Comparison of ENCODE assay signal across 41 cellular contexts in the genomic region with DNA sequence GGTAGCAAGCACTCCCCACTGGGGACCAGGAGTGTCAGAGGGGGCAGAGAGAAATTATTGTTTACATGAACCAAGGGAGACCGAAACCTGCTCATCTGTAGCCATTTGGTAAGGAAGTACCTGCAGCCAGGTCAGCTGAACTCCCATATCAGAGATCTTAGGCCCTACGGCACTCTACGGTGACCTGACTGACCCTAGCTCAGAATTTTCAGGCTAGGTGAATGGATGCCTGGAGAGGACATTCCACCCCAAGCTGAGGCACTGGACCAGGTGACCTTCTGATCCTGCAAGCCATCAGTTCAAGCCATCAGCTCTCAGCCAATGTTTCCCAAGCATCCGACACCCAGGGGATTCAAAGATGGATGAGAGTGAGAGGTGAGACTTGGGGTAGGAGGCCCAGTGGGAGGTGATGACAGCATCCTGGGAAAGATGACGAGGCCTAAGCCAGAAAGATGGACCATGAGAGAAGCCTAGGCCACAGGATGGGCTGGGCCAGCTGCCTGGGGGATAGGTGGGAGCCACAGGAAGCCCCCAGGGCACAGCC. TPM values are rescaled to one million over a fixed set of nuclear protein-coding genes. Genes with fewer than 3 reads are reported as not detected.
"Had no signal": no experiment of that assay in that cellular context is flagged by ENCODE, and none has a peak within 500 bp of the region (broad histone marks: within the 10 kb centered on the region; RNA-seq: fewer than 3 reads in every experiment).

No MANE protein-coding gene starts in this region.

- H3K4me1 ChIP-seq: adrenal gland, body of pancreas, breast epithelium had no signal

- H3K4me3 Mint-ChIP-seq: activated CD4-positive, alpha-beta memory T cell treated with anti-CD3 and anti-CD28 coated beads for 36 hours; activated CD4-positive, alpha-beta T cell treated with anti-CD3 and anti-CD28 coated beads, Interleukin-2, amount 10 ng/mL, durations not matched to agents 24 days and 14 days; activated CD8-positive, alpha-beta T cell treated with anti-CD3 and anti-CD28 coated beads for 36 hours; activated naive CD4-positive, alpha-beta T cell treated with anti-CD3 and anti-CD28 coated beads for 36 hours; activated naive CD8-positive, alpha-beta T cell treated with anti-CD3 and anti-CD28 coated beads for 36 hours; activated T-cell treated with anti-CD3 and anti-CD28 coated beads, Interleukin-2, amount 50 U/mL, for 4 hours; activated T-cell treated with anti-CD3 and anti-CD28 coated beads, Interleukin-2, amount 50 U/mL, for 72 hours; activated T-helper 1 cell treated with anti-CD3 and anti-CD28 coated beads, Interleukin-12 subunit alpha, Interleukin-12 subunit beta, Interleukin-2, Interleukin-4 antibody, amounts not matched to agents 30 ng/mL and 10 ng/mL and 1 ng/mL, durations not matched to agents 14 hours and 24 hours and 36 hours; activated T-helper 17 cell treated with anti-CD3 and anti-CD28 coated beads, Interleukin-2, amount 50 U/mL, for 72 hours; T-helper 1 cell treated with Interleukin-12 subunit alpha and Interleukin-12 subunit beta and Interleukin-4 antibody, amounts not matched to agents 30 μg/mL and 1 μg/mL, for 36 hours; T-helper 2 cell treated with Interferon-gamma antibody and Interleukin-4, amounts not matched to agents 5 μg/mL and 100 μg/mL, for 36 hours; WTC11 had no signal

- FAIRE-seq: astrocyte, TTC549 had no signal

- H3K27ac ChIP-seq: adrenal gland, body of pancreas, brain microvascular endothelial cell, breast epithelium, WERI-Rb-1 had no signal

- H3K36me3 ChIP-seq: adrenal gland, brain microvascular endothelial cell, breast epithelium, WERI-Rb-1 had no signal

- H3K27ac Mint-ChIP-seq: activated CD4-positive, alpha-beta memory T cell treated with anti-CD3 and anti-CD28 coated beads for 36 hours; activated CD4-positive, alpha-beta T cell treated with anti-CD3 and anti-CD28 coated beads, Interleukin-2, amount 10 ng/mL, durations not matched to agents 24 days and 14 days; activated CD8-positive, alpha-beta T cell treated with anti-CD3 and anti-CD28 coated beads for 36 hours; activated naive CD4-positive, alpha-beta T cell treated with anti-CD3 and anti-CD28 coated beads for 36 hours; activated naive CD4-positive, alpha-beta T cell treated with anti-CD3 and anti-CD28 coated beads, Interleukin-2, amount 50 U/mL, for 72 hours; activated naive CD8-positive, alpha-beta T cell treated with anti-CD3 and anti-CD28 coated beads for 36 hours; activated T-cell treated with anti-CD3 and anti-CD28 coated beads, Interleukin-2, amount 50 U/mL, for 72 hours; activated T-helper 1 cell treated with anti-CD3 and anti-CD28 coated beads, Interleukin-12 subunit alpha, Interleukin-12 subunit beta, Interleukin-2, Interleukin-4 antibody, amounts not matched to agents 30 ng/mL and 10 ng/mL and 1 ng/mL, durations not matched to agents 14 hours and 24 hours and 36 hours; T-helper 1 cell treated with Interleukin-12 subunit alpha and Interleukin-12 subunit beta and Interleukin-4 antibody, amounts not matched to agents 30 μg/mL and 1 μg/mL, for 36 hours; T-helper 2 cell treated with Interferon-gamma antibody and Interleukin-4, amounts not matched to agents 5 μg/mL and 100 μg/mL, for 36 hours; WTC11 had no signal

- H3K4me3 ChIP-seq: adrenal gland, body of pancreas, breast epithelium had no signal

- H3K9me3 ChIP-seq: adrenal gland, body of pancreas, breast epithelium had no signal

- H3K27me3 Mint-ChIP-seq: activated naive CD8-positive, alpha-beta T cell treated with anti-CD3 and anti-CD28 coated beads for 36 hours had no signal

- H3K27me3 ChIP-seq: adrenal gland, body of pancreas had no signal

- H3K4me1 Mint-ChIP-seq: activated CD4-positive, alpha-beta T cell treated with anti-CD3 and anti-CD28 coated beads, Interleukin-2, amount 10 ng/mL, durations not matched to agents 24 days and 14 days; activated naive CD8-positive, alpha-beta T cell treated with anti-CD3 and anti-CD28 coated beads for 36 hours; activated T-helper 17 cell treated with anti-CD3 and anti-CD28 coated beads, Interleukin-2, amount 50 U/mL, for 72 hours had no signal

- H3K9me3 Mint-ChIP-seq: activated CD4-positive, alpha-beta memory T cell treated with anti-CD3 and anti-CD28 coated beads for 36 hours; activated CD4-positive, alpha-beta T cell treated with anti-CD3 and anti-CD28 coated beads, Interleukin-2, amount 10 ng/mL, durations not matched to agents 24 days and 14 days; activated CD8-positive, alpha-beta T cell treated with anti-CD3 and anti-CD28 coated beads for 36 hours; activated naive CD4-positive, alpha-beta T cell treated with anti-CD3 and anti-CD28 coated beads for 36 hours; activated naive CD4-positive, alpha-beta T cell treated with anti-CD3 and anti-CD28 coated beads, Interleukin-2, amount 50 U/mL, for 72 hours; activated naive CD8-positive, alpha-beta T cell treated with anti-CD3 and anti-CD28 coated beads for 36 hours; activated T-cell treated with anti-CD3 and anti-CD28 coated beads, Interleukin-2, amount 50 U/mL, for 4 hours; activated T-cell treated with anti-CD3 and anti-CD28 coated beads, Interleukin-2, amount 50 U/mL, for 72 hours; activated T-helper 1 cell treated with anti-CD3 and anti-CD28 coated beads, Interleukin-12 subunit alpha, Interleukin-12 subunit beta, Interleukin-2, Interleukin-4 antibody, amounts not matched to agents 30 ng/mL and 10 ng/mL and 1 ng/mL, durations not matched to agents 14 hours and 24 hours and 36 hours; activated T-helper 17 cell treated with anti-CD3 and anti-CD28 coated beads, Interleukin-2, amount 50 U/mL, for 72 hours; T-helper 1 cell treated with Interleukin-12 subunit alpha and Interleukin-12 subunit beta and Interleukin-4 antibody, amounts not matched to agents 30 μg/mL and 1 μg/mL, for 36 hours; T-helper 2 cell treated with Interferon-gamma antibody and Interleukin-4, amounts not matched to agents 5 μg/mL and 100 μg/mL, for 36 hours; WTC11 had no signal

- ATAC-seq: activated CD4-positive, CD25-positive, alpha-beta regulatory T cell treated with anti-CD3 and anti-CD28 coated beads, Interleukin-2, amount 50 U/mL, for 24 hours; activated CD8-positive, alpha-beta T cell treated with anti-CD3 and anti-CD28 coated beads for 36 hours; activated naive CD4-positive, alpha-beta T cell treated with anti-CD3 and anti-CD28 coated beads, Interleukin-2, amount 50 U/mL, for 72 hours; activated T-cell treated with anti-CD3 and anti-CD28 coated beads, Interleukin-2, amount 50 U/mL, for 4 hours; activated T-cell treated with anti-CD3 and anti-CD28 coated beads, Interleukin-2, amount 50 U/mL, for 72 hours; activated T-helper 17 cell treated with anti-CD3 and anti-CD28 coated beads, Interleukin-2, amount 50 U/mL, for 72 hours; body of pancreas; WTC11 had no signal

- DNase-seq: activated CD4-positive, alpha-beta memory T cell treated with anti-CD3 and anti-CD28 coated beads for 36 hours; activated CD4-positive, alpha-beta T cell treated with anti-CD3 and anti-CD28 coated beads for 4 hours; activated CD4-positive, alpha-beta T cell treated with anti-CD3 and anti-CD28 coated beads, Interleukin-2, amount 10 ng/mL, durations not matched to agents 24 days and 14 days; activated CD4-positive, alpha-beta T cell treated with anti-CD3 and anti-CD28 coated beads, Interleukin-2, amount 50 U/mL, for 1 hour; activated CD4-positive, alpha-beta T cell treated with anti-CD3 and anti-CD28 coated beads, Interleukin-2, amount 50 U/mL, for 4 hours; activated CD4-positive, CD25-positive, alpha-beta regulatory T cell; activated CD8-positive, alpha-beta memory T cell treated with anti-CD3 and anti-CD28 coated beads, Interleukin-2, amount 50 U/mL, for 4 hours; activated CD8-positive, alpha-beta T cell treated with anti-CD3 and anti-CD28 coated beads for 36 hours; activated effector memory CD4-positive, alpha-beta T cell treated with anti-CD3 and anti-CD28 coated beads, Interleukin-2, amount 50 U/mL, for 16 hours; activated gamma-delta T cell treated with Interleukin-2 at 50 U/mL for 16 hours; activated naive CD4-positive, alpha-beta T cell; activated naive CD4-positive, alpha-beta T cell treated with anti-CD3 and anti-CD28 coated beads for 36 hours; activated naive CD4-positive, alpha-beta T cell treated with anti-CD3 and anti-CD28 coated beads, Interleukin-2, amount 50 U/mL, for 16 hours; activated naive CD8-positive, alpha-beta T cell treated with anti-CD3 and anti-CD28 coated beads for 36 hours; activated T-cell treated with anti-CD3 and anti-CD28 coated beads for 4 hours; activated T-cell treated with anti-CD3 and anti-CD28 coated beads, Interleukin-2, amount 50 U/mL, for 1 hour; activated T-cell treated with anti-CD3 and anti-CD28 coated beads, Interleukin-2, amount 50 U/mL, for 4 hours; activated T-cell treated with anti-CD3 and anti-CD28 coated beads, Interleukin-2, amount 50 U/mL, for 72 hours; adrenal gland; amniotic stem cell; aorta; body of pancreas; brain microvascular endothelial cell; central memory CD4-positive, alpha-beta T cell; SW 1271; T-helper 1 cell; T-helper 2 cell; T-helper 9 cell; WERI-Rb-1 had no signal

- H3K36me3 Mint-ChIP-seq: activated CD4-positive, alpha-beta memory T cell treated with anti-CD3 and anti-CD28 coated beads for 36 hours; activated naive CD4-positive, alpha-beta T cell treated with anti-CD3 and anti-CD28 coated beads, Interleukin-2, amount 50 U/mL, for 72 hours; activated naive CD8-positive, alpha-beta T cell treated with anti-CD3 and anti-CD28 coated beads for 36 hours; WTC11 had no signal

RNA-seq across cellular contexts. Expression of a gene that starts 2.8 kb away (rescaled TPM):
- total RNA-seq: activated CD4-positive, alpha-beta memory T cell treated with anti-CD3 and anti-CD28 coated beads for 36 hours; activated CD4-positive, alpha-beta T cell treated with anti-CD3 and anti-CD28 coated beads, Interleukin-2, amount 10 ng/mL, durations not matched to agents 24 days and 14 days; activated CD8-positive, alpha-beta memory T cell treated with anti-CD3 and anti-CD28 coated beads for 36 hours; activated CD8-positive, alpha-beta T cell treated with anti-CD3 and anti-CD28 coated beads for 36 hours; activated naive CD4-positive, alpha-beta T cell treated with anti-CD3 and anti-CD28 coated beads for 36 hours; activated naive CD8-positive, alpha-beta T cell treated with anti-CD3 and anti-CD28 coated beads for 36 hours; activated T-cell treated with anti-CD3 and anti-CD28 coated beads, Interleukin-2, amount 50 U/mL, for 4 hours; activated T-cell treated with anti-CD3 and anti-CD28 coated beads, Interleukin-2, amount 50 U/mL, for 72 hours; activated T-helper 1 cell treated with anti-CD3 and anti-CD28 coated beads, Interleukin-12 subunit alpha, Interleukin-12 subunit beta, Interleukin-2, Interleukin-4 antibody, amounts not matched to agents 30 ng/mL and 10 ng/mL and 1 ng/mL, durations not matched to agents 14 hours and 24 hours and 36 hours; cardiac septum had no signal
